ENCODE assay signal across 21 cellular contexts in the genomic region with DNA sequence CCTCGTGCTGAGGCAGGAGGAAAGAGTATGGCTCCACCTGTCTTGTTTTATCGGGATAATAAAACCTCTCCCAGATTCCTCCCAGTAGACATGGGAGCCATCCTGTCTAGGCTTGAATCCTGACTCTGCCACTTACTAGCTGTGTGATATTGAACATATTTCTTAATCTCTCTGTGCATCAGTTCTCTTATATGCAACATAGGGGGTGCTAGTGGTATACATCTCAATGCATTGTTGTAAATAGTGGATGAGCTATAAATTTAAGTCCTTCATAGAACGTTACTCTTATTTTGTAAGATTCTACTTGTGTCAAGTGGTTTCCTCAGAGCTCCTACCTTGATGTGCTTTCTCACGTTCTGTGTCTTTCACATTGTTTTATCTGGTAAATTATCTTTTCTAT.
A peak's percentile ranks its signal among the peaks of the same experiment; 100 is the strongest.
DNase-seq lines count a peak whose midpoint lies in the region; TF ChIP-seq lines count a peak whose summit lies in the region.
"Had no signal": no experiment of that assay in that cellular context is flagged by ENCODE, and none has a peak within 500 bp of the region (broad histone marks: within the 10 kb centered on the region; RNA-seq: fewer than 3 reads in every experiment).

No MANE protein-coding gene starts in this region.

- no peak overlapping the region for H2AFZ ChIP-seq in Karpas-422 (ENCODE audit: low read length)
- H2AFZ ChIP-seq in OCI-LY3 (ENCODE audit: low read depth, low read length) = no peak overlapping the region

- DNase-seq in GM12864 (ENCODE audit: low read depth) (no peak), Karpas-422 (peak; percentile 44), fibroblast of mammary gland (ENCODE audit: low read depth) (no peak), Peyer's patch (no peak), KG1 (lab: John Stamatoyannopoulos, UW) (no peak), WERI-Rb-1 (no peak)
- DNase-seq in activated CD8-positive, alpha-beta memory T cell treated with anti-CD3 and anti-CD28 coated beads, Interleukin-2, amount 50 U/mL, for 4 hours = no peak
- DNase-seq: activated naive CD8-positive, alpha-beta T cell treated with anti-CD3 and anti-CD28 coated beads, Interleukin-2, amount 10 ng/mL, durations not matched to agents 7 days and 5 days; AML-193; brain microvascular endothelial cell; Caco-2; gastrocnemius medialis; naive thymus-derived CD4-positive, alpha-beta T cell; NCI-H1105 treated with DMSO at 0.1 percent for 48 hours; NCI-H524; OCI-M1; posterior cingulate gyrus; stimulated activated CD4-positive, alpha-beta T cell treated with anti-CD3 and anti-CD28 coated beads, Interleukin-2, amount 100 ng/mL, for 48 hours; upper lobe of right lung had no signal

- H3K9me3 ChIP-seq in Karpas-422 (ENCODE audit: low read length) = no peaks in the 10 kb centered on the region
- H3K9me3 ChIP-seq in OCI-LY3 (ENCODE audit: insufficient read depth, low read length) = no peaks in the 10 kb centered on the region
- H3K9me3 ChIP-seq in Peyer's patch = no peaks in the 10 kb centered on the region
- no peaks in the 10 kb centered on the region for H3K9me3 ChIP-seq in WERI-Rb-1 (ENCODE audit: severe bottlenecking)
- H3K9me3 ChIP-seq: gastrocnemius medialis, HAP-1, upper lobe of right lung had no signal

- no peak overlapping the region for H3K4me3 ChIP-seq in GM12864 (ENCODE audit: low read depth, low read length)
- H3K4me3 ChIP-seq in Karpas-422 (ENCODE audit: low read length) = no peak overlapping the region
- H3K4me3 ChIP-seq in OCI-LY3 (ENCODE audit: low read length) = no peak overlapping the region
- no peak overlapping the region for H3K4me3 ChIP-seq in fibroblast of mammary gland (ENCODE audit: control insufficient read depth, low read depth, low read length)
- H3K4me3 ChIP-seq in Peyer's patch = no peak overlapping the region
- H3K4me3 ChIP-seq in WERI-Rb-1 (ENCODE audit: low read depth, low read length) = no peak overlapping the region
- H3K4me3 ChIP-seq: gastrocnemius medialis, HAP-1, upper lobe of right lung had no signal

- H3K9ac ChIP-seq in Karpas-422 (ENCODE audit: low read length) (no peak overlapping the region), OCI-LY3 (ENCODE audit: low read length) (no peak overlapping the region)

- TF ChIP-seq POLR2A in Peyer's patch (IDR thresholded peaks at IDR 0.05) = no peak

- H3K27ac ChIP-seq in Karpas-422 (ENCODE audit: low read length) = no peak overlapping the region
- no peak overlapping the region for H3K27ac ChIP-seq in OCI-LY3 (ENCODE audit: low read length)
- no peak overlapping the region for H3K27ac ChIP-seq in Peyer's patch
- no peak overlapping the region for H3K27ac ChIP-seq in WERI-Rb-1
- H3K27ac ChIP-seq: brain microvascular endothelial cell, gastrocnemius medialis, upper lobe of right lung had no signal

- H3K4me1 ChIP-seq in Karpas-422 (ENCODE audit: low read length) (no peaks in the 10 kb centered on the region), OCI-LY3 (ENCODE audit: low read length) (peaks cover under 1% of the 10 kb centered on the region; the same call in 1 of the 2 replicates), Peyer's patch (no peaks in the 10 kb centered on the region)
- H3K4me1 ChIP-seq: Caco-2, gastrocnemius medialis, HAP-1, upper lobe of right lung had no signal

- H3K9me2 ChIP-seq in Karpas-422 (replicated peaks; ENCODE audit: insufficient read depth, low read length) = no peaks in the 10 kb centered on the region

- H3K4me2 ChIP-seq in Karpas-422 (ENCODE audit: low read depth, low read length, poor library complexity, severe bottlenecking) (no peak overlapping the region), OCI-LY3 (ENCODE audit: low read length) (no peak overlapping the region)

- TF ChIP-seq CTCF in GM12864 (IDR thresholded peaks at IDR 0.05; ENCODE audit: low read depth, low read length, missing control alignments) (peak; percentile 10), OCI-LY3 (IDR thresholded peaks at IDR 0.05; ENCODE audit: low read depth, low read length) (peak; percentile 32), fibroblast of mammary gland (conservative IDR thresholded peaks at IDR 0.05; ENCODE audit: control insufficient read depth, insufficient read depth, low read depth, low read length) (peak; percentile 18), Peyer's patch (IDR thresholded peaks at IDR 0.05) (no peak), WERI-Rb-1 (IDR thresholded peaks at IDR 0.05; ENCODE audit: low read depth, low read length) (no peak)

- H3K27me3 ChIP-seq in Karpas-422 (ENCODE audit: low read length) (no peaks in the 10 kb centered on the region), OCI-LY3 (ENCODE audit: low read depth, low read length) (no peaks in the 10 kb centered on the region), Peyer's patch (no peaks in the 10 kb centered on the region), WERI-Rb-1 (ENCODE audit: insufficient read depth, low read depth, severe bottlenecking) (no peaks in the 10 kb centered on the region)
- H3K27me3 ChIP-seq: brain microvascular endothelial cell, gastrocnemius medialis, upper lobe of right lung had no signal

- H3K79me2 ChIP-seq in Karpas-422 (ENCODE audit: low read length) = no peaks in the 10 kb centered on the region
- H3K79me2 ChIP-seq in OCI-LY3 (ENCODE audit: low read length) = no peaks in the 10 kb centered on the region

- no peaks in the 10 kb centered on the region for H4K20me1 ChIP-seq in Karpas-422 (ENCODE audit: insufficient read depth, low read depth, low read length)
- H4K20me1 ChIP-seq in OCI-LY3 (ENCODE audit: insufficient read depth, low read length) = no peaks in the 10 kb centered on the region

- no peaks in the 10 kb centered on the region for H3K36me3 ChIP-seq in Karpas-422 (ENCODE audit: insufficient read depth, low read length)
- H3K36me3 ChIP-seq in OCI-LY3 (replicated peaks; ENCODE audit: low read depth, low read length) = no peaks in the 10 kb centered on the region
- no peaks in the 10 kb centered on the region for H3K36me3 ChIP-seq in Peyer's patch
- no peaks in the 10 kb centered on the region for H3K36me3 ChIP-seq in WERI-Rb-1
- H3K36me3 ChIP-seq: brain microvascular endothelial cell, gastrocnemius medialis, HAP-1, upper lobe of right lung had no signal

Comparison
In these comparisons a context has a peak if more than half of its experiments do, and no peak if none do; other contexts are left out.
1. CTCF ChIP-seq: peak in GM12864 (single experiment), OCI-LY3 (single experiment) and fibroblast of mammary gland (single experiment); none in Peyer's patch (0 of 6) and WERI-Rb-1 (single experiment).